Comparison of ENCODE assay signal across 8 cellular contexts in genomic region chr6:136822379-136823127, GRCh38. TPM values are rescaled to one million over a fixed set of nuclear protein-coding genes. Genes with fewer than 3 reads are reported as not detected.
DNase-seq lines count a peak whose midpoint lies in the region; ATAC-seq and TF ChIP-seq lines count a peak whose summit lies in the region.

Gene PEX7 (plus strand): TSS chr6:136822592. CDS start chr6:136822666, 74 bp downstream.

- peaks cover 9% of the 10 kb centered on the region for H3K27me3 Mint-ChIP-seq in progenitor cell of endocrine pancreas

- intact Hi-C loops in left ventricle myocardium superior (cut with micrococcal nuclease): no loop called here

- H3K4me3 Mint-ChIP-seq in progenitor cell of endocrine pancreas (ENCODE audit: low read depth): peak within 1 kb of the TSS; percentile 94

- TF ChIP-seq CTCF in GM13977 (IDR thresholded peaks at IDR 0.05; ENCODE audit: extremely low read depth, insufficient read depth, missing control alignments) (peak; percentile 81), progenitor cell of endocrine pancreas (IDR thresholded peaks at IDR 0.05; ENCODE audit: unreplicated experiment) (peak; percentile 82)

- DNase-seq in GM13977 (ENCODE audit: low spot score) (peak; percentile 92), NCI-H1436 treated with DMSO at 0.1 percent for 48 hours (lab: John Stamatoyannopoulos, UW) (peak; percentile 33), T-helper 1 cell (peak; percentile 75 to 91 (median 80)), amygdala (lab: John Stamatoyannopoulos, UW) (peak; percentile 42 to 94 (median 87)), left ventricle myocardium superior (peak; percentile 93), progenitor cell of endocrine pancreas (ENCODE audit: low spot score, unreplicated experiment) (peak; percentile 81), ureter (ENCODE audit: low spot score) (peak; percentile 94)

- H3K36me3 Mint-ChIP-seq in progenitor cell of endocrine pancreas (ENCODE audit: insufficient read depth): peaks cover 20% of the 10 kb centered on the region

- peaks cover 3% of the 10 kb centered on the region for H3K4me1 Mint-ChIP-seq in progenitor cell of endocrine pancreas (ENCODE audit: low read depth)

- H3K9me3 Mint-ChIP-seq in progenitor cell of endocrine pancreas (ENCODE audit: low read depth): no peaks in the 10 kb centered on the region

- in situ Hi-C loops in GM13977 (cut with MboI; ENCODE audit: low pct_unique_long_range_greater_than_20kb, low sequenced_read_pairs, unreplicated experiment): no loop called here

- H3K27ac Mint-ChIP-seq in progenitor cell of endocrine pancreas: peak within 1 kb of the TSS; percentile 97

- ATAC-seq in HG02870 (IDR thresholded peaks at IDR 0.05; ENCODE audit: unreplicated experiment) (peak; percentile 94), left ventricle myocardium superior (peak; percentile 94)

RNA-seq across cellular contexts. Expression of gene PEX7, which starts in this region (rescaled TPM):
- 14.1 TPM for total RNA-seq in left ventricle myocardium superior
- total RNA-seq in progenitor cell of endocrine pancreas: 6.9 and 9.0 TPM in 2 replicates
- 10.7 TPM for total RNA-seq in ureter

Comparison
In these comparisons a context has a peak if more than half of its experiments do, and no peak if none do; other contexts are left out.
1. Peak in every context shown above with its lines: DNase-seq and ATAC-seq.
2. DNase-seq: peak in every context shown above with its lines; median percentile 94 in ureter; 93 in left ventricle myocardium superior; 92 in GM13977; 87 in amygdala; 81 in progenitor cell of endocrine pancreas; 80 in T-helper 1 cell; 33 in NCI-H1436 treated with DMSO at 0.1 percent for 48 hours.